ENCODE assay signal across 1 cellular context in genomic region chr17:4433515-4434031, GRCh38.
TF ChIP-seq lines count a peak whose summit lies in the region.

Gene SPNS3 (plus strand): TSS chr17:4433940. CDS start chr17:4433968, 28 bp downstream.

TF ChIP-seq in IMR-90, 13 proteins besides CTCF, POLR2A, EP300 and RAD21 (continued from another document):
- TF ChIP-seq CHD1 (IDR thresholded peaks at IDR 0.05; ENCODE audit: low read depth, low read length) = no peak
- TF ChIP-seq RFX5 (IDR thresholded peaks at IDR 0.05; ENCODE audit: low read depth, low read length) = no peak
- no peak for TF ChIP-seq FOS (IDR thresholded peaks at IDR 0.05; ENCODE audit: low read depth, low read length)
